19 cellular contexts compared by ENCODE assay signal in genomic region chr10:46270086-46270811, GRCh38. TPM values are rescaled to one million over a fixed set of nuclear protein-coding genes. Genes with fewer than 3 reads are reported as not detected.
DNase-seq lines count a peak whose midpoint lies in the region; ATAC-seq and TF ChIP-seq lines count a peak whose summit lies in the region.
"Had no signal": no experiment of that assay in that cellular context is flagged by ENCODE, and none has a peak within 500 bp of the region (broad histone marks: within the 10 kb centered on the region; RNA-seq: fewer than 3 reads in every experiment).

No MANE protein-coding gene starts in this region.

- no peak for DNase-seq in CD4-positive, alpha-beta memory T cell
- peak; percentile 45 for DNase-seq in activated naive CD4-positive, alpha-beta T cell treated with anti-CD3 and anti-CD28 coated beads for 36 hours
- peak; percentile 81 for DNase-seq in osteocyte (ENCODE audit: extremely low spot score, unreplicated experiment)
- DNase-seq in glomerular visceral epithelial cell (ENCODE audit: extremely low spot score), result no peak
- no peak for DNase-seq in SW480 (ENCODE audit: low spot score)
- DNase-seq: NCI-H1436, NCI-H446 had no signal

- H3K4me1 ChIP-seq in CD4-positive, alpha-beta memory T cell (ENCODE audit: insufficient read depth, low read length), result peaks cover 69% of the 10 kb centered on the region

- peak overlapping the region in 2 of 7 donors; percentile 65 to 77 for H3K27ac Mint-ChIP-seq in CD4-positive, alpha-beta memory T cell
- H3K27ac Mint-ChIP-seq in activated naive CD4-positive, alpha-beta T cell treated with anti-CD3 and anti-CD28 coated beads for 36 hours, result no peak overlapping the region
- H3K27ac Mint-ChIP-seq in osteocyte (ENCODE audit: unreplicated experiment), result no peak overlapping the region
- H3K27ac Mint-ChIP-seq: dendritic cell treated with granulocyte-macrophage colony-stimulating factor and Interleukin-4, amounts not matched to agents 40 ng/mL and 50 ng/mL, for 4 days had no signal

- CTCF ChIA-PET in CD4-positive, alpha-beta memory T cell (lab: Charles Lee; ENCODE audit: partially characterized antibody), result interaction anchor here (1.0 kb wide), 1 partner anchor 13 kb away, joined by 4 read pairs; no protein-coding TSS in a partner anchor
- CTCF ChIA-PET in activated naive CD4-positive, alpha-beta T cell treated with anti-CD3 and anti-CD28 coated beads for 36 hours (lab: Charles Lee), result interaction anchor here (0.6 to 1.7 kb wide), 4 partner anchors 11 to 272 kb away, joined by 3 to 5 read pairs (median 4); no protein-coding TSS in a partner anchor

- no peak for TF ChIP-seq CTCF in osteocyte (IDR thresholded peaks at IDR 0.05)

- H3K27ac ChIP-seq in CD4-positive, alpha-beta memory T cell (ENCODE audit: low read depth, low read length), result peak overlapping the region; percentile 62
- H3K27ac ChIP-seq: KMS-11, neutrophil, SK-N-MC, VCaP had no signal

- intact Hi-C loops in CD4-positive, alpha-beta memory T cell (cut with micrococcal nuclease), result no loop called here
- intact Hi-C loops in activated naive CD4-positive, alpha-beta T cell treated with anti-CD3 and anti-CD28 coated beads for 36 hours (cut with micrococcal nuclease), result no loop called here

- H3K27me3 ChIP-seq in CD4-positive, alpha-beta memory T cell (ENCODE audit: insufficient read depth, low read length), result no peaks in the 10 kb centered on the region

- H3K9me3 ChIP-seq in CD4-positive, alpha-beta memory T cell (ENCODE audit: control insufficient read depth in 1 of 2, low read length in 2 of 2), result no peaks in the 10 kb centered on the region
- H3K9me3 ChIP-seq: neutrophil had no signal

- H3K36me3 Mint-ChIP-seq in CD4-positive, alpha-beta memory T cell, result peaks cover 0 to under 1% of the 10 kb centered on the region in 2 donors
- no peaks in the 10 kb centered on the region for H3K36me3 Mint-ChIP-seq in activated naive CD4-positive, alpha-beta T cell treated with anti-CD3 and anti-CD28 coated beads for 36 hours (ENCODE audit: low read depth)
- H3K36me3 Mint-ChIP-seq in osteocyte (ENCODE audit: unreplicated experiment), result no peaks in the 10 kb centered on the region
- H3K36me3 Mint-ChIP-seq: CD14-positive monocyte had no signal

- POLR2A ChIA-PET in CD4-positive, alpha-beta memory T cell (lab: Charles Lee; ENCODE audit: partially characterized antibody), result interaction anchor here (1.2 to 5.4 kb wide), 4 partner anchors 12 to 178 kb away, joined by 4 to 41 read pairs (median 6); no protein-coding TSS in a partner anchor

- ATAC-seq in GM19455 (IDR thresholded peaks at IDR 0.05; ENCODE audit: unreplicated experiment), result peak; percentile 5
- no peak for ATAC-seq in GM21529 (IDR thresholded peaks at IDR 0.05; ENCODE audit: unreplicated experiment)
- ATAC-seq: esophagus mucosa, HCT116, sciatic nerve had no signal

- no peaks in the 10 kb centered on the region for H3K27me3 Mint-ChIP-seq in CD4-positive, alpha-beta memory T cell
- no peaks in the 10 kb centered on the region for H3K27me3 Mint-ChIP-seq in activated naive CD4-positive, alpha-beta T cell treated with anti-CD3 and anti-CD28 coated beads for 36 hours (ENCODE audit: low read depth)
- peaks cover 10% of the 10 kb centered on the region for H3K27me3 Mint-ChIP-seq in osteocyte (ENCODE audit: unreplicated experiment)

- H3K4me1 Mint-ChIP-seq in CD4-positive, alpha-beta memory T cell, result peaks cover 27 to 56% (median 42%) of the 10 kb centered on the region in 4 donors
- peaks cover 47% of the 10 kb centered on the region for H3K4me1 Mint-ChIP-seq in activated naive CD4-positive, alpha-beta T cell treated with anti-CD3 and anti-CD28 coated beads for 36 hours (ENCODE audit: low read depth)
- no peaks in the 10 kb centered on the region for H3K4me1 Mint-ChIP-seq in osteocyte (ENCODE audit: unreplicated experiment)

- H3K4me3 ChIP-seq in CD4-positive, alpha-beta memory T cell (ENCODE audit: low read length in 2 of 2), result no peak overlapping the region
- H3K4me3 ChIP-seq: SK-N-MC had no signal

- no peaks in the 10 kb centered on the region for H3K9me3 Mint-ChIP-seq in CD4-positive, alpha-beta memory T cell
- no peaks in the 10 kb centered on the region for H3K9me3 Mint-ChIP-seq in activated naive CD4-positive, alpha-beta T cell treated with anti-CD3 and anti-CD28 coated beads for 36 hours
- no peaks in the 10 kb centered on the region for H3K9me3 Mint-ChIP-seq in osteocyte (ENCODE audit: unreplicated experiment)
- H3K9me3 Mint-ChIP-seq: CD14-positive monocyte; dendritic cell treated with granulocyte-macrophage colony-stimulating factor and Interleukin-4, amounts not matched to agents 40 ng/mL and 50 ng/mL, for 4 days had no signal

- H3K4me3 Mint-ChIP-seq in CD4-positive, alpha-beta memory T cell, result peak overlapping the region in 3 of 8 donors; percentile 24 to 50 (median 43)
- no peak overlapping the region for H3K4me3 Mint-ChIP-seq in activated naive CD4-positive, alpha-beta T cell treated with anti-CD3 and anti-CD28 coated beads for 36 hours
- no peak overlapping the region for H3K4me3 Mint-ChIP-seq in osteocyte (ENCODE audit: unreplicated experiment)
- H3K4me3 Mint-ChIP-seq: CD14-positive monocyte; dendritic cell treated with granulocyte-macrophage colony-stimulating factor and Interleukin-4, amounts not matched to agents 40 ng/mL and 50 ng/mL, for 4 days had no signal

- H3K36me3 ChIP-seq in CD4-positive, alpha-beta memory T cell (ENCODE audit: insufficient read depth, low read length), result no peaks in the 10 kb centered on the region
- H3K36me3 ChIP-seq: neutrophil had no signal

RNA-seq across cellular contexts. Expression of gene ANTXRL, which starts 16.5 kb away (rescaled TPM):
- total RNA-seq in CD4-positive, alpha-beta memory T cell, result not detected
- not detected for polyA plus RNA-seq in CD4-positive, alpha-beta memory T cell
- total RNA-seq in activated naive CD4-positive, alpha-beta T cell treated with anti-CD3 and anti-CD28 coated beads for 36 hours, result not detected
- total RNA-seq in osteocyte, result not detected in 2 replicates
- total RNA-seq: Daoy, esophagus mucosa, sciatic nerve had no signal
- polyA plus RNA-seq: CD14-positive monocyte had no signal

Comparison
In these comparisons a context has a peak if more than half of its experiments do, and no peak if none do; other contexts are left out.
1. DNase-seq: peak in activated naive CD4-positive, alpha-beta T cell treated with anti-CD3 and anti-CD28 coated beads for 36 hours (single experiment) and osteocyte (single experiment); none in CD4-positive, alpha-beta memory T cell (0 of 5), glomerular visceral epithelial cell (single experiment) and SW480 (single experiment).